In the genomic region with DNA sequence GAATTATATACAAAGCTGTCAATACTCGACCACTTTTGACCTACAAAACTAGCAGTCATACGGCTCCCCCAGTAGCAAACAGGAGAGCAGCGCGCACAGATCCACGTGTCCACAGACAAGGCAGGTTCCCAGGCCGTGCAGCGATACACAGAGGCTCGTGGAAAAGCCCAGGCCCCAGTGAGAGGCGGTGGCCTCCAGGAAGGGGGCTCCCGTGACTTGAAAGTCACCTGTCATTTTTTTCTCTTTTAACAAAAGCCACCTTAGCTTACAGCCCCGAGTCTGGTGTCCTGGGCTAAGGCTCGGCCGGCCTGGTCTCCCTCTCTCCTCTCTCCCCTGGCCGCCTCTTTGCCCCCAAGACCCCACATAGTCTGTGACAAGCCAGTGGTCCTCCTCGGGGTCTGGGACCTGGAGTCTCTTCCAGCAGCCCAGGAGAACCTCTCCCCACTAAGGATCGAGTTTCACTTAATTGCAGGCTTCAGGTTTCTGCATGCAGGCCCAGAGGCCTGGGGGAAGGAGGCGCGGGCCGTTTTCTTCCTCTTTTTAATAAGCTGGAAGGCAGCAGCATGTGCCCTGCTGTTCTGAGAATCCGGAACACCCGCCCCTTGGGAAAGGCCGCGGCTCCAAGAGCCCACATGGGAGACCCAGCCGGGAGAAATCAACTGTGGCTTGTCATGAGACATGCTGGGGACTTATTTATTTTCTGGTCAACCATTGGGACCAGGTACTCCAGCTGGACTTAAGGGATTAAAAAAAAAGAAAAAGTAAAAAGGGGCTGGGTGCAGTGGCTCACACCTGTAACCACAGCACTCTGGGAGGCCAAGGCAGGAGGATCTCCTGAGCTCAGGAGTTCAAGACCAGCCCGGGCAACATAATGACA, we compare ENCODE assay signal across 8 cellular contexts. TPM values are rescaled to one million over a fixed set of nuclear protein-coding genes. Genes with fewer than 3 reads are reported as not detected.
A peak's percentile ranks its signal among the peaks of the same experiment; 100 is the strongest.
DNase-seq lines count a peak whose midpoint lies in the region; ATAC-seq and TF ChIP-seq lines count a peak whose summit lies in the region.

No MANE protein-coding gene starts in this region.

- no peak overlapping the region for H3K4me3 ChIP-seq in iPS-15b (ENCODE audit: low read depth, low read length)

- peaks cover 6% of the 10 kb centered on the region; the same call in 1 of the 2 replicates for H3K9me3 Mint-ChIP-seq in WTC11

- peak; percentile 56 for DNase-seq in G401 (ENCODE audit: low spot score)
- peak; percentile 26 to 41 for DNase-seq in NCI-H1930 (lab: John Stamatoyannopoulos, UW)
- peak; percentile 69 for DNase-seq in WTC11 (ENCODE audit: low spot score)
- DNase-seq in superior temporal gyrus (ENCODE audit: extremely low spot score), result peak; percentile 47
- no peak for DNase-seq in cerebellum (ENCODE audit: low spot score)
- no peak for DNase-seq in T-helper 9 cell

- POLR2A ChIA-PET in WTC11 (lab: Charles Lee), result interaction anchor here (1.2 kb wide), 1 partner anchor 13 kb away, joined by 4 read pairs; no protein-coding TSS in a partner anchor

- no peaks in the 10 kb centered on the region for H3K9me3 ChIP-seq in iPS-15b (ENCODE audit: control insufficient read depth, insufficient read depth, low read length)

- H3K27me3 Mint-ChIP-seq in WTC11 (ENCODE audit: low read depth), result no peaks in the 10 kb centered on the region

- H3K36me3 ChIP-seq in iPS-15b (ENCODE audit: control insufficient read depth, insufficient read depth, low read length), result no peaks in the 10 kb centered on the region

- ATAC-seq in WTC11 (peak; percentile 84), HG03520 (IDR thresholded peaks at IDR 0.05; ENCODE audit: unreplicated experiment) (no peak)

- peak overlapping the region; percentile 95 for H3K27ac Mint-ChIP-seq in WTC11

- peaks cover 67% of the 10 kb centered on the region for H3K4me1 Mint-ChIP-seq in WTC11

- peak overlapping the region; percentile 33; the same call in 1 of the 2 replicates for H3K4me3 Mint-ChIP-seq in WTC11

- in situ Hi-C loops in G401 (cut with HindIII; ENCODE audit: low sequenced_read_pairs), result no loop called here

- TF ChIP-seq CTCF in WTC11 (IDR thresholded peaks at IDR 0.05), result no peak

- H3K36me3 Mint-ChIP-seq in WTC11, result peaks cover 3% of the 10 kb centered on the region; the same call in 1 of the 2 replicates

- peaks cover 6% of the 10 kb centered on the region for H3K4me1 ChIP-seq in iPS-15b (ENCODE audit: control insufficient read depth, insufficient read depth, low read length)

- no peaks in the 10 kb centered on the region for H3K27me3 ChIP-seq in iPS-15b (ENCODE audit: control insufficient read depth, insufficient read depth, low read length)

- peak overlapping the region; percentile 37 for H3K9ac ChIP-seq in iPS-15b (ENCODE audit: low read depth, low read length)

- CTCF ChIA-PET in WTC11 (lab: Charles Lee), result interaction anchor here (1.0 to 1.7 kb wide), 10 partner anchors 9 to 183 kb away, joined by 3 to 6 read pairs (median 3); a partner anchor contains a TSS

TF ChIP-seq in WTC11, 78 proteins besides CTCF, POLR2A, EP300 and RAD21:
- no peak for TF ChIP-seq PRRX2 (CRISPR knock-in tag; IDR thresholded peaks at IDR 0.05)
- TF ChIP-seq, protein P1, sequence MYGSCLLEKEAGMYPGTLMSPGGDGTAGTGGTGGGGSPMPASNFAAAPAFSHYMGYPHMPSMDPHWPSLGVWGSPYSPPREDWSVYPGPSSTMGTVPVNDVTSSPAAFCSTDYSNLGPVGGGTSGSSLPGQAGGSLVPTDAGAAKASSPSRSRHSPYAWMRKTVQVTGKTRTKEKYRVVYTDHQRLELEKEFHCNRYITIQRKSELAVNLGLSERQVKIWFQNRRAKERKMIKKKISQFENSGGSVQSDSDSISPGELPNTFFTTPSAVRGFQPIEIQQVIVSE (CRISPR knock-in tag; IDR thresholded peaks at IDR 0.05; ENCODE audit: borderline replicate concordance), result no peak
- no peak for TF ChIP-seq IRF2 (CRISPR knock-in tag; IDR thresholded peaks at IDR 0.05; ENCODE audit: borderline replicate concordance, low read depth)
- no peak for TF ChIP-seq ZBTB21 (CRISPR knock-in tag; IDR thresholded peaks at IDR 0.05; ENCODE audit: borderline replicate concordance)
- TF ChIP-seq, protein P2, sequence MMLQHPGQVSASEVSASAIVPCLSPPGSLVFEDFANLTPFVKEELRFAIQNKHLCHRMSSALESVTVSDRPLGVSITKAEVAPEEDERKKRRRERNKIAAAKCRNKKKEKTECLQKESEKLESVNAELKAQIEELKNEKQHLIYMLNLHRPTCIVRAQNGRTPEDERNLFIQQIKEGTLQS (CRISPR knock-in tag; conservative IDR thresholded peaks at IDR 0.05), result no peak
TF ChIP-seq in WTC11: peak in this region for 0.

RNA-seq across cellular contexts. Expression of a gene that starts 15.9 kb away (rescaled TPM):
- 17.3 and 19.0 TPM in 2 replicates for total RNA-seq in G401 (2014; rRNA removed; shearing (Covaris generic))
- total RNA-seq in WTC11 (2021) (283 to 326 TPM (median 304 TPM) in 3 replicates), cerebellum (34.7 TPM)

Comparison
In these comparisons a context has a peak if more than half of its experiments do, and no peak if none do; other contexts are left out.
1. DNase-seq: peak in G401 (single experiment), NCI-H1930 (2 of 2), WTC11 (single experiment) and superior temporal gyrus (single experiment); none in cerebellum (single experiment) and T-helper 9 cell (single experiment).